ENCODE assay signal across 13 cellular contexts in genomic region chr10:47412869-47413268, GRCh38. TPM values are rescaled to one million over a fixed set of nuclear protein-coding genes. Genes with fewer than 3 reads are reported as not detected.
"Had no signal": no experiment of that assay in that cellular context is flagged by ENCODE, and none has a peak within 500 bp of the region (broad histone marks: within the 10 kb centered on the region; RNA-seq: fewer than 3 reads in every experiment).

No MANE protein-coding gene starts in this region.

- DNase-seq: activated T-cell treated with anti-CD3 and anti-CD28 coated beads, Interleukin-2, amount 50 U/mL, for 4 hours; brain microvascular endothelial cell; lower lobe of right lung; naive thymus-derived CD8-positive, alpha-beta T cell; sigmoid colon; stimulated activated CD4-positive, alpha-beta T cell treated with anti-CD3 and anti-CD28 coated beads, Interleukin-12 subunit alpha, Interleukin-12 subunit beta, amount 100 ng/mL, for 4 hours; stimulated activated naive CD4-positive, alpha-beta T cell treated with Interleukin-2 at 50 U/mL for 16 hours; T-helper 2 cell; upper lobe of right lung had no signal

- H3K27ac ChIP-seq: brain microvascular endothelial cell, lower lobe of right lung, sigmoid colon, upper lobe of right lung had no signal

- H3K36me3 Mint-ChIP-seq: activated naive CD4-positive, alpha-beta T cell treated with anti-CD3 and anti-CD28 coated beads, Interleukin-2, amount 50 U/mL, for 72 hours; naive thymus-derived CD8-positive, alpha-beta T cell had no signal

- H3K27ac Mint-ChIP-seq: activated naive CD4-positive, alpha-beta T cell treated with anti-CD3 and anti-CD28 coated beads, Interleukin-2, amount 50 U/mL, for 72 hours; naive thymus-derived CD8-positive, alpha-beta T cell; progenitor cell of endocrine pancreas had no signal

- ATAC-seq: activated naive CD4-positive, alpha-beta T cell treated with anti-CD3 and anti-CD28 coated beads, Interleukin-2, amount 50 U/mL, for 72 hours; activated T-cell treated with anti-CD3 and anti-CD28 coated beads, Interleukin-2, amount 50 U/mL, for 4 hours; lower lobe of right lung; naive thymus-derived CD8-positive, alpha-beta T cell; upper lobe of right lung had no signal

- H3K27me3 ChIP-seq: brain microvascular endothelial cell, sigmoid colon, upper lobe of right lung had no signal

- H3K4me1 Mint-ChIP-seq: naive thymus-derived CD8-positive, alpha-beta T cell had no signal

- H3K4me1 ChIP-seq: lower lobe of right lung, sigmoid colon, upper lobe of right lung had no signal

- H3K4me3 Mint-ChIP-seq: activated T-cell treated with anti-CD3 and anti-CD28 coated beads, Interleukin-2, amount 50 U/mL, for 4 hours; naive thymus-derived CD8-positive, alpha-beta T cell had no signal

- H3K9me3 ChIP-seq: lower lobe of right lung, sigmoid colon, upper lobe of right lung had no signal

- H3K9me3 Mint-ChIP-seq: activated naive CD4-positive, alpha-beta T cell treated with anti-CD3 and anti-CD28 coated beads, Interleukin-2, amount 50 U/mL, for 72 hours; activated T-cell treated with anti-CD3 and anti-CD28 coated beads, Interleukin-2, amount 50 U/mL, for 4 hours; naive thymus-derived CD8-positive, alpha-beta T cell had no signal

- H3K36me3 ChIP-seq: brain microvascular endothelial cell, lower lobe of right lung, sigmoid colon, upper lobe of right lung had no signal

- FAIRE-seq: TTC549 had no signal

- H3K4me3 ChIP-seq: lower lobe of right lung, sigmoid colon, upper lobe of right lung had no signal

- H3K27me3 Mint-ChIP-seq: naive thymus-derived CD8-positive, alpha-beta T cell; progenitor cell of endocrine pancreas had no signal

RNA-seq across cellular contexts. Expression of gene ZNF488, which starts 28.8 kb away (rescaled TPM):
- total RNA-seq: mononuclear cell; naive thymus-derived CD8-positive, alpha-beta T cell had no signal
- polyA plus RNA-seq: naive thymus-derived CD8-positive, alpha-beta T cell had no signal
